ENCODE assay signal across 10 cellular contexts in genomic region chr9:137030528-137030927, GRCh38. TPM values are rescaled to one million over a fixed set of nuclear protein-coding genes. Genes with fewer than 3 reads are reported as not detected.
A peak's percentile ranks its signal among the peaks of the same experiment; 100 is the strongest.
DNase-seq lines count a peak whose midpoint lies in the region; TF ChIP-seq lines count a peak whose summit lies in the region.
"Had no signal": no experiment of that assay in that cellular context is flagged by ENCODE, and none has a peak within 500 bp of the region (broad histone marks: within the 10 kb centered on the region; RNA-seq: fewer than 3 reads in every experiment).

No MANE protein-coding gene starts in this region.

- intact Hi-C loops in ovary (cut with DNase I) = loop anchor here in 2 of 4 donors (5.0 kb wide), 3 partner anchors 78 to 243 kb away; partner anchors contain the start of genes LCN12 (in 1 of the 2) and PHPT1 (in 1 of the 2)

- H3K4me1 ChIP-seq in neutrophil (ENCODE audit: control insufficient read depth in 1 of 2, insufficient read depth in 1 of 2, low read depth in 1 of 2, low read length in 1 of 2) = peaks cover 72 to 76% of the 10 kb centered on the region in 2 experiments
- H3K4me1 ChIP-seq in ovary (ENCODE audit: insufficient read depth) = peaks cover 4% of the 10 kb centered on the region

- H3K27me3 ChIP-seq in GM06990 (replicated peaks; ENCODE audit: control insufficient read depth, insufficient read depth, low read length) (no peaks in the 10 kb centered on the region; the same call in 1 of the 2 replicates), neutrophil (peaks cover 10% of the 10 kb centered on the region), ovary (no peaks in the 10 kb centered on the region)
- H3K27me3 ChIP-seq: pancreas had no signal

- TF ChIP-seq EP300 in ovary (IDR thresholded peaks at IDR 0.05) = no peak

- 80 to 85% (median 81%) methylated on average over 21 of the region's 21 CpGs for WGBS in ovary, 3 donors

- TF ChIP-seq CTCF in GM06990 (IDR thresholded peaks at IDR 0.05; ENCODE audit: insufficient read depth, low read length, poor library complexity, severe bottlenecking) (no peak), neutrophil (IDR thresholded peaks at IDR 0.05) (no peak), ovary (IDR thresholded peaks at IDR 0.05) (no peak)

- H3K9me3 ChIP-seq in neutrophil (no peaks in the 10 kb centered on the region), ovary (no peaks in the 10 kb centered on the region)
- H3K9me3 ChIP-seq: pancreas had no signal

- DNase-seq in GM06990 (ENCODE audit: extremely low read depth, insufficient read length) (peak; percentile 81), OCI-M1 (lab: John Stamatoyannopoulos, UW) (peak; percentile 18), NCI-H146 treated with DMSO at 0.1 percent for 48 hours (lab: John Stamatoyannopoulos, UW; ENCODE audit: unreplicated experiment) (no peak), T1000 (lab: John Stamatoyannopoulos, UW) (no peak), ovary (no peak), NCI-H2196 treated with DMSO at 0.1 percent for 48 hours (lab: John Stamatoyannopoulos, UW; ENCODE audit: unreplicated experiment) (no peak)
- DNase-seq in activated effector memory CD4-positive, alpha-beta T cell treated with Interleukin-2 at 50 U/mL for 16 hours = peak; percentile 37
- DNase-seq: NCI-H446 treated with DMSO at 0.1 percent for 48 hours, pancreas had no signal

- H3K4me3 ChIP-seq in GM06990 (replicated peaks; ENCODE audit: low read depth, low read length) (peak overlapping the region; percentile 51), neutrophil (ENCODE audit: low read depth in 1 of 2, low read length in 1 of 2) (peak overlapping the region; percentile 83 to 86), ovary (no peak overlapping the region)
- H3K4me3 ChIP-seq: pancreas had no signal

- no peak for TF ChIP-seq POLR2A in ovary (IDR thresholded peaks at IDR 0.05)

- H3K36me3 ChIP-seq in GM06990 (ENCODE audit: control insufficient read depth, insufficient read depth, low read length) (no peaks in the 10 kb centered on the region), neutrophil (peaks cover 22% of the 10 kb centered on the region), ovary (no peaks in the 10 kb centered on the region)
- H3K36me3 ChIP-seq: pancreas had no signal

- peak overlapping the region; percentile 91 for H3K27ac ChIP-seq in neutrophil
- H3K27ac ChIP-seq in ovary = no peak overlapping the region
- H3K27ac ChIP-seq: pancreas had no signal

RNA-seq across cellular contexts. Expression of gene FUT7, which starts 1.4 kb away (rescaled TPM):
- under 1 TPM in 1 of 7 donors, not detected in 6; 0.08 TPM for total RNA-seq in ovary
- polyA plus RNA-seq in ovary = under 1 TPM in 1 of 2 donors, not detected in 1; 0.07 TPM

RNA-seq across cellular contexts. Expression of gene ABCA2, which starts 2.5 kb away (rescaled TPM):
- 10 to 100 TPM in 5 of 7 donors, 1 to 10 TPM in 2; 5.8 to 26.9 (median 13.7) TPM for total RNA-seq in ovary
- 10 to 100 TPM in 1 of 2 donors, 1 to 10 TPM in 1; 2.0 to 10.5 TPM for polyA plus RNA-seq in ovary

RNA-seq across cellular contexts. Expression of gene NPDC1, which starts 15.4 kb away (rescaled TPM):
- total RNA-seq in ovary = 100 to 1,000 TPM in 2 of 7 donors, 10 to 100 TPM in 5; 22.3 to 112 (median 49.9) TPM
- 10 to 100 TPM in 1 of 2 donors, 1 to 10 TPM in 1; 2.1 to 67.9 TPM for polyA plus RNA-seq in ovary

RNA-seq across cellular contexts. Expression of gene ENTPD2, which starts 23.3 kb away (rescaled TPM):
- 1 to 10 TPM in 4 of 7 donors, under 1 TPM in 3; 0.12 to 5.1 (median 1.0) TPM for total RNA-seq in ovary
- under 1 TPM; 0.32 to 0.82 TPM for polyA plus RNA-seq in ovary

RNA-seq across cellular contexts. Expression of gene CLIC3, which starts 34.2 kb away (rescaled TPM):
- 1 to 10 TPM in 3 of 7 donors, under 1 TPM in 2, not detected in 2; 0.57 to 6.5 (median 1.5) TPM for total RNA-seq in ovary
- 1 to 10 TPM in 1 of 2 donors, not detected in 1; 1.1 TPM for polyA plus RNA-seq in ovary

Comparison
In these comparisons a context has a peak if more than half of its experiments do, and no peak if none do; other contexts are left out.
1. DNase-seq: peak in GM06990 (single experiment), OCI-M1 (single experiment) and activated effector memory CD4-positive, alpha-beta T cell treated with Interleukin-2 at 50 U/mL for 16 hours (single experiment); none in NCI-H146 treated with DMSO at 0.1 percent for 48 hours (single experiment), T1000 (single experiment), ovary (0 of 5) and NCI-H2196 treated with DMSO at 0.1 percent for 48 hours (single experiment).